ENCODE assay signal across 9 cellular contexts in the genomic region with DNA sequence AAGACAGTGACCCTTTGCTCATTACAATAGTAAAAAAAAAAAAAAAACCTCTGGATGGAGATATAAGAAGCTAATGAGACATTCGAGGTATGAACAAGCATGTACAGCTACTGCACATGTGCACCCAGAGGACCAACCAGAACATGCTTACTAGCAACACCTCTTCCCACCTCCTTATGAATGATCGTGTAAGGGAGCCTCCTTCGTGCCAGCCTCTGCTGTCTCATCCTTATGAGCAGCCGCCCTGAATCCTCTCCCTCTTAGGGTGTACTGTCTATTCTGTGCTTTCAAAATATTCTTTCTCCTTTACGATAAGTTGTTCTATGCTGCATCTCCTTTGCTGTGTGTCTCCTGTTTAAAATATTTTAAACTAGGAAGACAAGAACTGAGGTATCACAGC.
"Had no signal": no experiment of that assay in that cellular context is flagged by ENCODE, and none has a peak within 500 bp of the region (broad histone marks: within the 10 kb centered on the region; RNA-seq: fewer than 3 reads in every experiment).

No MANE protein-coding gene starts in this region.

- H3K9me3 Mint-ChIP-seq: HFFc6 had no signal

- H3K9me3 ChIP-seq: HAP-1 had no signal

- ATAC-seq: HCT116, HepG2 had no signal

- H3K36me3 Mint-ChIP-seq: IgD-negative memory B cell had no signal

- H3K27ac Mint-ChIP-seq: HFFc6, IgD-negative memory B cell had no signal

- H2AFZ ChIP-seq: GM23248 had no signal

- H3K4me3 ChIP-seq: GM23248, HAP-1 had no signal

- H3K27ac ChIP-seq: GM23248, HL-60 had no signal

- DNase-seq: GM23248, GOT3, H7, HFFc6 had no signal

- H3K9ac ChIP-seq: GM23248 had no signal

- H3K36me3 ChIP-seq: HAP-1 had no signal

- H3K4me3 Mint-ChIP-seq: HFFc6 had no signal
